ENCODE assay signal across 23 cellular contexts in the genomic region with DNA sequence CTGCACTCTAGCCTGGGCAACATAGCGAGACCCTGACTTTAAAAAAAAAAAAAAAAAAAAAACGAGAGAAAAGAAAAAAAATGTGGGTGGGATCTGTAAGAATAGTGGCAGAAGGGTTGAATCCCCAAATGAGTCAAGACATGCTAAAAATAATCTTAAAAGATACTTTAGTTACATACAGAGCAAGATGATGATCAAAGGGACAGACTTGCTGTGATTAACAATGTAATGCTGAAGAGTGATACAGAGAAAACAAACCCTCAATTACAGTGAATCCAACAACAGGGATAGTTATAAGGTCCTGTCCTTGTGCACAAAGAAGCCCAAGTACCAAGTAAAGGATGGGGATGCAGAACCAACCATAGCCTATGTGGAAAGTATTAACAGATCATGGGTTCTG.
A peak's percentile ranks its signal among the peaks of the same experiment; 100 is the strongest.
DNase-seq lines count a peak whose midpoint lies in the region; ATAC-seq and TF ChIP-seq lines count a peak whose summit lies in the region.
"Had no signal": no experiment of that assay in that cellular context is flagged by ENCODE, and none has a peak within 500 bp of the region (broad histone marks: within the 10 kb centered on the region; RNA-seq: fewer than 3 reads in every experiment).

No MANE protein-coding gene starts in this region.

- H3K14ac ChIP-seq in H9 (ENCODE audit: insufficient read depth, low read length), result no peak overlapping the region

- H3K56ac ChIP-seq in H9 (ENCODE audit: insufficient read length, low read depth, low read length), result no peak overlapping the region

- peaks cover 27% of the 10 kb centered on the region for H3K36me3 ChIP-seq in CD8-positive, alpha-beta memory T cell (ENCODE audit: insufficient read depth, low read length)
- H3K36me3 ChIP-seq: MG63 had no signal

- H3K4me1 Mint-ChIP-seq in activated CD4-positive, alpha-beta T cell treated with anti-CD3 and anti-CD28 coated beads for 36 hours, result peaks cover 19% of the 10 kb centered on the region
- H3K4me1 Mint-ChIP-seq in natural killer cell, result peaks cover 20 to 21% of the 10 kb centered on the region in 2 donors
- H3K4me1 Mint-ChIP-seq in natural killer cell treated with Interleukin-12 subunit alpha and Interleukin-12 subunit beta and Interleukin-15 and Interleukin-18, amount 100 ng/mL, for 72 hours (ENCODE audit: low read depth in 2 of 2), result peaks cover 27 to 28% of the 10 kb centered on the region in 2 donors
- H3K4me1 Mint-ChIP-seq in naive thymus-derived CD8-positive, alpha-beta T cell, result peaks cover 0 to 9% (median 4%) of the 10 kb centered on the region in 4 donors
- peaks cover 23 to 31% of the 10 kb centered on the region in 2 experiments for H3K4me1 Mint-ChIP-seq in H9
- H3K4me1 Mint-ChIP-seq in CD8-positive, alpha-beta memory T cell, result peaks cover 5 to 9% (median 7%) of the 10 kb centered on the region in 3 donors
- H3K4me1 Mint-ChIP-seq: B cell had no signal

- no peaks in the 10 kb centered on the region for H3K79me1 ChIP-seq in H9 (ENCODE audit: insufficient read depth, low read depth, low read length, poor library complexity, severe bottlenecking)

- H3K27me3 Mint-ChIP-seq in activated CD4-positive, alpha-beta T cell treated with anti-CD3 and anti-CD28 coated beads for 36 hours, result no peaks in the 10 kb centered on the region
- H3K27me3 Mint-ChIP-seq in natural killer cell (ENCODE audit: low read depth in 2 of 2), result no peaks in the 10 kb centered on the region
- H3K27me3 Mint-ChIP-seq in natural killer cell treated with Interleukin-12 subunit alpha and Interleukin-12 subunit beta and Interleukin-15 and Interleukin-18, amount 100 ng/mL, for 72 hours, result no peaks in the 10 kb centered on the region
- no peaks in the 10 kb centered on the region for H3K27me3 Mint-ChIP-seq in naive thymus-derived CD8-positive, alpha-beta T cell
- no peaks in the 10 kb centered on the region for H3K27me3 Mint-ChIP-seq in H9 (ENCODE audit: low read depth)
- H3K27me3 Mint-ChIP-seq in CD8-positive, alpha-beta memory T cell, result no peaks in the 10 kb centered on the region
- H3K27me3 Mint-ChIP-seq: B cell had no signal

- no peak overlapping the region for H3T11ph ChIP-seq in H9 (ENCODE audit: low read length)

- no peak overlapping the region for H3K27ac ChIP-seq in H9 (ENCODE audit: insufficient read length, low read depth, low read length)
- H3K27ac ChIP-seq in CD8-positive, alpha-beta memory T cell (ENCODE audit: low read depth, low read length), result no peak overlapping the region
- H3K27ac ChIP-seq: 22Rv1, C4-2B had no signal

- no peak overlapping the region for H2BK15ac ChIP-seq in H9 (ENCODE audit: low read depth, low read length)

- H3K23me2 ChIP-seq in H9 (ENCODE audit: insufficient read length, low read depth, low read length, poor library complexity, severe bottlenecking), result no peaks in the 10 kb centered on the region

- no peak overlapping the region for H2AK5ac ChIP-seq in H9 (ENCODE audit: insufficient read length, low read length)

- H3K4ac ChIP-seq in H9 (ENCODE audit: low read depth, low read length), result no peak overlapping the region

- no peak overlapping the region for H3K4me3 ChIP-seq in CD8-positive, alpha-beta memory T cell (ENCODE audit: low read length)
- H3K4me3 ChIP-seq: MG63 had no signal

- peaks cover 28% of the 10 kb centered on the region for H3K36me3 Mint-ChIP-seq in activated CD4-positive, alpha-beta T cell treated with anti-CD3 and anti-CD28 coated beads for 36 hours (ENCODE audit: low read depth)
- H3K36me3 Mint-ChIP-seq in natural killer cell (peaks cover 17% of the 10 kb centered on the region), H9 (ENCODE audit: insufficient read depth in 1 of 3, low read depth in 3 of 3) (peaks cover 11 to 37% (median 25%) of the 10 kb centered on the region in 3 experiments; a peak in 6 of 7 replicates)
- H3K36me3 Mint-ChIP-seq in natural killer cell treated with Interleukin-12 subunit alpha and Interleukin-12 subunit beta and Interleukin-15 and Interleukin-18, amount 100 ng/mL, for 72 hours, result peaks cover 23% of the 10 kb centered on the region
- H3K36me3 Mint-ChIP-seq in naive thymus-derived CD8-positive, alpha-beta T cell, result peaks cover 0 to 91% (median 16%) of the 10 kb centered on the region in 3 donors
- peaks cover 6 to 85% (median 26%) of the 10 kb centered on the region in 3 donors for H3K36me3 Mint-ChIP-seq in CD8-positive, alpha-beta memory T cell

- intact Hi-C loops in activated CD4-positive, alpha-beta T cell treated with anti-CD3 and anti-CD28 coated beads for 36 hours (cut with DNase I, micrococcal nuclease), result no loop called here
- intact Hi-C loops in natural killer cell (cut with micrococcal nuclease), result no loop called here

- no peak for DNase-seq in activated CD4-positive, alpha-beta T cell treated with anti-CD3 and anti-CD28 coated beads for 36 hours
- no peak for DNase-seq in activated CD4-positive, alpha-beta T cell treated with anti-CD3 and anti-CD28 coated beads for 4 hours
- DNase-seq in natural killer cell (no peak), H9 (no peak)
- DNase-seq in natural killer cell treated with Interleukin-12 subunit alpha and Interleukin-12 subunit beta and Interleukin-15 and Interleukin-18, amount 100 ng/mL, for 72 hours (ENCODE audit: low spot score), result no peak
- no peak for DNase-seq in naive thymus-derived CD8-positive, alpha-beta T cell
- no peak for DNase-seq in CD8-positive, alpha-beta memory T cell
- DNase-seq: Calu3, DMS79 treated with DMSO at 0.1 percent for 48 hours, GF-D8, IMR-90, KG1, MG63, NCI-H1105 treated with DMSO at 0.1 percent for 48 hours, NCI-H146, NCI-H2029, NCI-H446, NCI-H524 treated with DMSO at 0.1 percent for 48 hours, NCI-H774, SIG-M5 had no signal

- CTCF ChIA-PET in activated CD4-positive, alpha-beta T cell treated with anti-CD3 and anti-CD28 coated beads for 36 hours (lab: Charles Lee), result interaction anchor here (0.6 kb wide), 1 partner anchor 37 kb away, joined by 3 read pairs; no protein-coding TSS in a partner anchor
- CTCF ChIA-PET in CD8-positive, alpha-beta memory T cell (lab: Charles Lee), result no interaction called here

- POLR2A ChIA-PET in activated CD4-positive, alpha-beta T cell treated with anti-CD3 and anti-CD28 coated beads for 36 hours (lab: Charles Lee), result no interaction called here
- POLR2A ChIA-PET in naive thymus-derived CD8-positive, alpha-beta T cell (lab: Charles Lee), result interaction anchor here (0.5 to 0.6 kb wide), 2 partner anchors 950 to 1801 kb away, joined by 3 to 4 read pairs; no protein-coding TSS in a partner anchor
- POLR2A ChIA-PET in CD8-positive, alpha-beta memory T cell (lab: Charles Lee), result no interaction called here

- no peak overlapping the region for H3K4me3 Mint-ChIP-seq in activated CD4-positive, alpha-beta T cell treated with anti-CD3 and anti-CD28 coated beads for 36 hours
- H3K4me3 Mint-ChIP-seq in natural killer cell, result no peak overlapping the region
- H3K4me3 Mint-ChIP-seq in natural killer cell treated with Interleukin-12 subunit alpha and Interleukin-12 subunit beta and Interleukin-15 and Interleukin-18, amount 100 ng/mL, for 72 hours, result no peak overlapping the region
- no peak overlapping the region for H3K4me3 Mint-ChIP-seq in naive thymus-derived CD8-positive, alpha-beta T cell
- H3K4me3 Mint-ChIP-seq in H9, result no peak overlapping the region
- H3K4me3 Mint-ChIP-seq in CD8-positive, alpha-beta memory T cell, result no peak overlapping the region
- H3K4me3 Mint-ChIP-seq: B cell had no signal

- no peak overlapping the region for H3K4me2 ChIP-seq in H9 (ENCODE audit: insufficient read depth, insufficient read length, low read length)

- no peak overlapping the region for H2BK5ac ChIP-seq in H9 (ENCODE audit: insufficient read length, low read length)

- H4K20me1 ChIP-seq in H9 (ENCODE audit: control insufficient read depth, insufficient read depth, insufficient read length), result no peaks in the 10 kb centered on the region

- no peak overlapping the region for H3K18ac ChIP-seq in H9 (ENCODE audit: insufficient read length, low read depth, low read length)

- H4K5ac ChIP-seq in H9 (ENCODE audit: insufficient read length, low read depth, low read length), result no peak overlapping the region

- no peaks in the 10 kb centered on the region for H3K79me2 ChIP-seq in H9 (ENCODE audit: insufficient read depth, low read length)

- H2BK120ac ChIP-seq in H9 (ENCODE audit: low read depth, low read length, poor library complexity, severe bottlenecking), result no peak overlapping the region

- no peak overlapping the region for H2BK12ac ChIP-seq in H9 (ENCODE audit: insufficient read length, low read depth, low read length)

- H3K27ac Mint-ChIP-seq in activated CD4-positive, alpha-beta T cell treated with anti-CD3 and anti-CD28 coated beads for 36 hours, result peak overlapping the region; percentile 27
- peak overlapping the region; percentile 21 to 52 for H3K27ac Mint-ChIP-seq in natural killer cell
- peak overlapping the region in 1 of 2 donors; percentile 8 for H3K27ac Mint-ChIP-seq in natural killer cell treated with Interleukin-12 subunit alpha and Interleukin-12 subunit beta and Interleukin-15 and Interleukin-18, amount 100 ng/mL, for 72 hours
- peak overlapping the region in 6 of 10 donors; percentile 17 to 82 (median 48) for H3K27ac Mint-ChIP-seq in naive thymus-derived CD8-positive, alpha-beta T cell
- no peak overlapping the region for H3K27ac Mint-ChIP-seq in H9
- H3K27ac Mint-ChIP-seq in CD8-positive, alpha-beta memory T cell, result peak overlapping the region in 2 of 8 donors; percentile 13 to 72
- H3K27ac Mint-ChIP-seq: B cell had no signal

- H3K27me3 ChIP-seq in H9 (ENCODE audit: insufficient read depth, low read length), result no peaks in the 10 kb centered on the region
- H3K27me3 ChIP-seq in CD8-positive, alpha-beta memory T cell (ENCODE audit: insufficient read depth, low read length, poor library complexity, severe bottlenecking), result no peaks in the 10 kb centered on the region
- H3K27me3 ChIP-seq: MG63 had no signal

- no CpG with 5 or more reads among the region's 2 CpGs for WGBS in H9 (ENCODE audit: extremely low coverage, insufficient read length, low lambda C conversion rate)

- H3K23ac ChIP-seq in H9 (ENCODE audit: insufficient read length, low read depth, low read length), result no peak overlapping the region

- TF ChIP-seq CTCF in natural killer cell (IDR thresholded peaks at IDR 0.05) (no peak), H9 (conservative IDR thresholded peaks at IDR 0.05) (no peak)

- ATAC-seq in activated CD4-positive, alpha-beta T cell treated with anti-CD3 and anti-CD28 coated beads for 36 hours, result peak; percentile 68
- no peak for ATAC-seq in natural killer cell
- ATAC-seq in natural killer cell treated with Interleukin-12 subunit alpha and Interleukin-12 subunit beta and Interleukin-15 and Interleukin-18, amount 100 ng/mL, for 72 hours, result no peak
- no peak for ATAC-seq in naive thymus-derived CD8-positive, alpha-beta T cell

- H3K9me3 Mint-ChIP-seq in activated CD4-positive, alpha-beta T cell treated with anti-CD3 and anti-CD28 coated beads for 36 hours (ENCODE audit: low read depth), result no peaks in the 10 kb centered on the region
- H3K9me3 Mint-ChIP-seq in natural killer cell (no peaks in the 10 kb centered on the region), H9 (no peaks in the 10 kb centered on the region)
- H3K9me3 Mint-ChIP-seq in natural killer cell treated with Interleukin-12 subunit alpha and Interleukin-12 subunit beta and Interleukin-15 and Interleukin-18, amount 100 ng/mL, for 72 hours, result no peaks in the 10 kb centered on the region
- H3K9me3 Mint-ChIP-seq in naive thymus-derived CD8-positive, alpha-beta T cell, result no peaks in the 10 kb centered on the region
- no peaks in the 10 kb centered on the region for H3K9me3 Mint-ChIP-seq in CD8-positive, alpha-beta memory T cell

- H2AFZ ChIP-seq in H9 (ENCODE audit: low read length), result no peak overlapping the region

- H3K9me3 ChIP-seq in H9 (ENCODE audit: control insufficient read depth, low read depth, low read length), result no peaks in the 10 kb centered on the region
- H3K9me3 ChIP-seq in CD8-positive, alpha-beta memory T cell (ENCODE audit: low read length), result no peaks in the 10 kb centered on the region
- H3K9me3 ChIP-seq: MG63 had no signal

- no peaks in the 10 kb centered on the region for H3K4me1 ChIP-seq in H9 (ENCODE audit: insufficient read depth, low read length)
- H3K4me1 ChIP-seq in CD8-positive, alpha-beta memory T cell (ENCODE audit: insufficient read depth, low read length), result no peaks in the 10 kb centered on the region

- no peak overlapping the region for H4K8ac ChIP-seq in H9 (replicated peaks; ENCODE audit: insufficient read length, low read depth, low read length)

- no peak overlapping the region for H4K91ac ChIP-seq in H9 (ENCODE audit: insufficient read length, low read depth, low read length)

- no peak overlapping the region for H3K9ac ChIP-seq in H9 (ENCODE audit: extremely low read depth, insufficient read length, low read length)

- no peak overlapping the region for H2BK20ac ChIP-seq in H9 (ENCODE audit: low read depth, low read length, poor library complexity, severe bottlenecking)

Comparison
In these comparisons a context has a peak if more than half of its experiments do, and no peak if none do; other contexts are left out.
1. H3K27ac Mint-ChIP-seq: peak in activated CD4-positive, alpha-beta T cell treated with anti-CD3 and anti-CD28 coated beads for 36 hours (single experiment), natural killer cell (2 of 2) and naive thymus-derived CD8-positive, alpha-beta T cell (6 of 10); none in H9 (0 of 3).